ENCODE assay signal across 12 cellular contexts in genomic region chr1:226107471-226108460, GRCh38. TPM values are rescaled to one million over a fixed set of nuclear protein-coding genes. Genes with fewer than 3 reads are reported as not detected.
A peak's percentile ranks its signal among the peaks of the same experiment; 100 is the strongest.
DNase-seq lines count a peak whose midpoint lies in the region; TF ChIP-seq lines count a peak whose summit lies in the region.
"Had no signal": no experiment of that assay in that cellular context is flagged by ENCODE, and none has a peak within 500 bp of the region (broad histone marks: within the 10 kb centered on the region; RNA-seq: fewer than 3 reads in every experiment).

No MANE protein-coding gene starts in this region.

- WGBS in esophagus squamous epithelium, 2 donors: 66 to 67% methylated on average over 3 of the region's 3 CpGs
- 59 to 75% (median 66%) methylated on average over 3 of the region's 3 CpGs for WGBS in stomach, 5 donors

- DNase-seq in NCI-H2196 (lab: John Stamatoyannopoulos, UW; ENCODE audit: unreplicated experiment) (peak; percentile 27), NCI-H2196 treated with DMSO at 0.1 percent for 48 hours (lab: John Stamatoyannopoulos, UW; ENCODE audit: unreplicated experiment) (no peak), MM.1S (no peak), esophagus squamous epithelium (lab: John Stamatoyannopoulos, UW) (no peak), stomach (no peak), NCI-H526 treated with DMSO at 0.1 percent for 48 hours (lab: John Stamatoyannopoulos, UW) (no peak)
- no peak for DNase-seq in T-helper 2 cell treated with Interferon-gamma antibody and Interleukin-4, amounts not matched to agents 5 μg/mL and 100 μg/mL, for 36 hours (ENCODE audit: low spot score)
- DNase-seq in activated CD4-positive, CD25-positive, alpha-beta regulatory T cell treated with anti-CD3 and anti-CD28 coated beads, Interleukin-2, amount 50 U/mL, for 72 hours: no peak
- DNase-seq: ACHN; colonic mucosa; stimulated activated CD4-positive, alpha-beta T cell treated with anti-CD3 and anti-CD28 coated beads, Interleukin-2, amount 100 ng/mL, for 48 hours; thyroid gland had no signal

- H2AFZ ChIP-seq in MM.1S (ENCODE audit: low read length): peak overlapping the region; percentile 31

- no peaks in the 10 kb centered on the region for H3K9me3 Mint-ChIP-seq in T-helper 2 cell treated with Interferon-gamma antibody and Interleukin-4, amounts not matched to agents 5 μg/mL and 100 μg/mL, for 36 hours

- no peak overlapping the region for H3K9ac ChIP-seq in MM.1S (ENCODE audit: low read length)

- H3K27me3 ChIP-seq in MM.1S (replicated peaks; ENCODE audit: insufficient read depth, low read length): no peaks in the 10 kb centered on the region
- H3K27me3 ChIP-seq in esophagus squamous epithelium: no peaks in the 10 kb centered on the region
- no peaks in the 10 kb centered on the region for H3K27me3 ChIP-seq in stomach
- H3K27me3 ChIP-seq: colonic mucosa, thyroid gland had no signal

- no peak overlapping the region; the same call in 1 of the 2 replicates for H3K27ac ChIP-seq in MM.1S (ENCODE audit: low read length)
- peak overlapping the region; percentile 6 to 97 (median 81) for H3K27ac ChIP-seq in esophagus squamous epithelium
- H3K27ac ChIP-seq in stomach: peak overlapping the region in 3 of 5 donors; percentile 96 to 100 (median 99)

- H3K36me3 ChIP-seq in MM.1S (replicated peaks; ENCODE audit: insufficient read depth, low read length) (no peaks in the 10 kb centered on the region), esophagus squamous epithelium (no peaks in the 10 kb centered on the region), stomach (no peaks in the 10 kb centered on the region)
- H3K36me3 ChIP-seq: colonic mucosa, thyroid gland had no signal

- no peaks in the 10 kb centered on the region for H4K20me1 ChIP-seq in MM.1S (ENCODE audit: insufficient read depth, low read length)

- H3K27ac Mint-ChIP-seq in T-helper 2 cell treated with Interferon-gamma antibody and Interleukin-4, amounts not matched to agents 5 μg/mL and 100 μg/mL, for 36 hours: no peak overlapping the region

- H3F3A ChIP-seq in MM.1S (ENCODE audit: insufficient read depth, low read length): peaks cover 47% of the 10 kb centered on the region

- TF ChIP-seq POLR2A in esophagus squamous epithelium (IDR thresholded peaks at IDR 0.05): no peak
- TF ChIP-seq POLR2A in stomach (IDR thresholded peaks at IDR 0.05): no peak

- H3K9me3 ChIP-seq in MM.1S (replicated peaks; ENCODE audit: insufficient read depth, low read length) (no peaks in the 10 kb centered on the region), esophagus squamous epithelium (no peaks in the 10 kb centered on the region), stomach (no peaks in the 10 kb centered on the region)
- H3K9me3 ChIP-seq: colonic mucosa, thyroid gland had no signal

- no peak overlapping the region for H3K4me2 ChIP-seq in MM.1S (ENCODE audit: low read depth, low read length)

- H3K9me2 ChIP-seq in MM.1S (replicated peaks; ENCODE audit: insufficient read depth, low read length): no peaks in the 10 kb centered on the region

- no peaks in the 10 kb centered on the region for H3K27me3 Mint-ChIP-seq in T-helper 2 cell treated with Interferon-gamma antibody and Interleukin-4, amounts not matched to agents 5 μg/mL and 100 μg/mL, for 36 hours (ENCODE audit: low read depth)

- H3K4me1 Mint-ChIP-seq in T-helper 2 cell treated with Interferon-gamma antibody and Interleukin-4, amounts not matched to agents 5 μg/mL and 100 μg/mL, for 36 hours (ENCODE audit: low read depth): peaks cover 17% of the 10 kb centered on the region

- TF ChIP-seq CTCF in MM.1S (IDR thresholded peaks at IDR 0.05; ENCODE audit: low read length) (0 out of 2 replicates have a peak, but pooled peaks have one; percentile 3), esophagus squamous epithelium (IDR thresholded peaks at IDR 0.05) (no peak), stomach (IDR thresholded peaks at IDR 0.05) (no peak)

- H3K4me3 Mint-ChIP-seq in T-helper 2 cell treated with Interferon-gamma antibody and Interleukin-4, amounts not matched to agents 5 μg/mL and 100 μg/mL, for 36 hours: no peak overlapping the region

- intact Hi-C loops in esophagus squamous epithelium (cut with DNase I) (no loop called here), stomach (cut with DNase I; ENCODE audit: low total_unique reads) (no loop called here)

- no peaks in the 10 kb centered on the region for H3K36me3 Mint-ChIP-seq in T-helper 2 cell treated with Interferon-gamma antibody and Interleukin-4, amounts not matched to agents 5 μg/mL and 100 μg/mL, for 36 hours (ENCODE audit: low read depth)

- H3K4me1 ChIP-seq in MM.1S (ENCODE audit: low read length): peaks cover 35% of the 10 kb centered on the region
- peaks cover 13 to 61% (median 22%) of the 10 kb centered on the region in 3 donors for H3K4me1 ChIP-seq in esophagus squamous epithelium
- peaks cover 17 to 39% (median 29%) of the 10 kb centered on the region in 4 donors for H3K4me1 ChIP-seq in stomach

- H3K79me2 ChIP-seq in MM.1S (ENCODE audit: low read length): no peaks in the 10 kb centered on the region

- H3K4me3 ChIP-seq in MM.1S (ENCODE audit: low read length) (no peak overlapping the region), esophagus squamous epithelium (no peak overlapping the region), stomach (no peak overlapping the region)
- H3K4me3 ChIP-seq: colonic mucosa, thyroid gland had no signal

- TF ChIP-seq EP300 in stomach (IDR thresholded peaks at IDR 0.05): no peak

RNA-seq across cellular contexts. Expression of gene H3-3A, which starts 45.2 kb away (rescaled TPM):
- 100 to 1,000 TPM; 358 to 544 (median 443) TPM for total RNA-seq in esophagus squamous epithelium
- total RNA-seq in stomach: 100 to 1,000 TPM in 3 of 5 donors, 10 to 100 TPM in 2; 30.7 to 541 (median 237) TPM
- 100 to 1,000 TPM; 754 to 995 (median 822) TPM for polyA plus RNA-seq in stomach
